8 cellular contexts compared by ENCODE assay signal in the genomic region with DNA sequence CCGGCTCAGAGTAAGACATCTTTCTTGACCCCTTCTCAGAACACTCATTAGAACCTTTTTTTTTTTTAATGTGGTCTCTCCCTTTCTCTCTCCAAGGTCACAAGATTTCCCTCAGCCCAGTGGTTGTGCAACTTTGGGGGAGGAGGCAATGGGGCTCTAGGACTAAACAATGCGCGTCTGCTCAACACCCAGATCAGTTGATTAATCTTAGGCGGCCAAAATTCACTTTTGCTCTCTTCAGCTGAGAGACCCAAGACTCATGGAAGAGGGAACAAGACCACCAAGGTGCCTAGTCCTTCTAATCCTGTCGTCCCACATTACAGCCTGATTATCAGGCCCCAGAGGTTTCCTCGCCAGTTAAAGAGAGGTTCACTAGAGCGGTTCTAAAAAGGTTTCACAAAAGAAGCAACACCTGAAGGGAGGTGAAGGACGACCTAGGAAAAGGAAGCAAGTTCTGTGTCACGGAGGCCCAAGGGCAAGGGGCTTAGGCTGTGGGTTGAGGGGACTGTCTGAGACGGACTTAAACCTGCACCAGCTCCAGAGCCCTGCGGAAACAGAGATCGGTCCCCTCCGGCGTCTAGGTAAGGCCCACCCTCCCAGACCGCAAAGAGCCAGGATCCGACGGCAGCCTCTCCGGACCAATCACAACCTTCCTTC. TPM values are rescaled to one million over a fixed set of nuclear protein-coding genes. Genes with fewer than 3 reads are reported as not detected.
DNase-seq lines count a peak whose midpoint lies in the region; ATAC-seq and TF ChIP-seq lines count a peak whose summit lies in the region.

No MANE protein-coding gene starts in this region.

- peak overlapping the region; percentile 90 for H3K27ac ChIP-seq in CD8-positive, alpha-beta T cell (ENCODE audit: low read depth, low read length)
- H3K27ac ChIP-seq in right atrium auricular region (peak overlapping the region; percentile 98), sigmoid colon (peak overlapping the region; percentile 93 to 99 (median 98))

- CTCF ChIA-PET in CD8-positive, alpha-beta T cell (lab: Charles Lee), result interaction anchor here (0.6 to 1.6 kb wide), 5 partner anchors 9 to 669 kb away, joined by 4 to 7 read pairs (median 6); no protein-coding TSS in a partner anchor

- WGBS in sigmoid colon, 2 donors, result 2% methylated on average over 18 of the region's 18 CpGs

- peak overlapping the region; percentile 93 for H3K4me3 Mint-ChIP-seq in CD8-positive, alpha-beta T cell
- peak overlapping the region; percentile 96 for H3K4me3 Mint-ChIP-seq in activated naive CD8-positive, alpha-beta T cell

- no peak for TF ChIP-seq RAD21 in Ishikawa (IDR thresholded peaks at IDR 0.05; ENCODE audit: low read depth)

- peaks cover 51% of the 10 kb centered on the region for H3K4me1 Mint-ChIP-seq in CD8-positive, alpha-beta T cell (ENCODE audit: low read depth)
- peaks cover 34% of the 10 kb centered on the region for H3K4me1 Mint-ChIP-seq in activated naive CD8-positive, alpha-beta T cell (ENCODE audit: low read depth)

- no peak for TF ChIP-seq CTCF in CD8-positive, alpha-beta T cell (IDR thresholded peaks at IDR 0.05)
- no peak for TF ChIP-seq CTCF in right atrium auricular region (IDR thresholded peaks at IDR 0.05)
- TF ChIP-seq CTCF in sigmoid colon (IDR thresholded peaks at IDR 0.05), result no peak

- H3K4me1 ChIP-seq in CD8-positive, alpha-beta T cell (ENCODE audit: insufficient read depth, low read length), result peaks cover 28% of the 10 kb centered on the region
- H3K4me1 ChIP-seq in right atrium auricular region (peaks cover 0 to 42% of the 10 kb centered on the region in 2 donors), sigmoid colon (peaks cover 0 to 38% (median 28%) of the 10 kb centered on the region in 4 donors)

- TF ChIP-seq EP300 in Ishikawa (IDR thresholded peaks at IDR 0.05; ENCODE audit: borderline replicate concordance) (no peak), sigmoid colon (IDR thresholded peaks at IDR 0.05) (no peak)

- no peak for ATAC-seq in CD8-positive, alpha-beta T cell
- no peak for ATAC-seq in GM18517 (IDR thresholded peaks at IDR 0.05; ENCODE audit: unreplicated experiment)

- no peaks in the 10 kb centered on the region for H3K27me3 Mint-ChIP-seq in CD8-positive, alpha-beta T cell (ENCODE audit: low read depth)
- H3K27me3 Mint-ChIP-seq in activated naive CD8-positive, alpha-beta T cell, result no peaks in the 10 kb centered on the region

- no peaks in the 10 kb centered on the region for H3K27me3 ChIP-seq in CD8-positive, alpha-beta T cell (ENCODE audit: insufficient read depth, low read length)
- no peaks in the 10 kb centered on the region for H3K27me3 ChIP-seq in right atrium auricular region
- no peaks in the 10 kb centered on the region for H3K27me3 ChIP-seq in sigmoid colon

- H3K36me3 ChIP-seq in CD8-positive, alpha-beta T cell (ENCODE audit: insufficient read depth, low read length), result peaks cover 8% of the 10 kb centered on the region
- peaks cover 4% of the 10 kb centered on the region for H3K36me3 ChIP-seq in right atrium auricular region
- peaks cover 0 to 14% (median 4%) of the 10 kb centered on the region in 4 donors for H3K36me3 ChIP-seq in sigmoid colon

- POLR2A ChIA-PET in CD8-positive, alpha-beta T cell (lab: Charles Lee), result interaction anchor here (0.7 to 2.3 kb wide), 30 partner anchors 9 to 780 kb away, joined by 3 to 25 read pairs (median 6); partner anchors contain the start of genes AAAS, ATF7, CALCOCO1 and CSAD

- H3K27ac Mint-ChIP-seq in CD8-positive, alpha-beta T cell, result peak overlapping the region; percentile 97
- H3K27ac Mint-ChIP-seq in activated naive CD8-positive, alpha-beta T cell, result peak overlapping the region; percentile 97

- H3K36me3 Mint-ChIP-seq in CD8-positive, alpha-beta T cell, result peaks cover 24% of the 10 kb centered on the region
- no peaks in the 10 kb centered on the region for H3K36me3 Mint-ChIP-seq in activated naive CD8-positive, alpha-beta T cell

- TF ChIP-seq POLR2A in sigmoid colon (IDR thresholded peaks at IDR 0.05), result peak; percentile 98

- H3K4me3 ChIP-seq in CD8-positive, alpha-beta T cell (ENCODE audit: low read depth, low read length), result peak overlapping the region; percentile 69
- H3K4me3 ChIP-seq in right atrium auricular region (peak overlapping the region; percentile 55 to 71), sigmoid colon (peak overlapping the region; percentile 43 to 79 (median 76))

- no peaks in the 10 kb centered on the region for H3K9me3 Mint-ChIP-seq in CD8-positive, alpha-beta T cell
- no peaks in the 10 kb centered on the region for H3K9me3 Mint-ChIP-seq in activated naive CD8-positive, alpha-beta T cell (ENCODE audit: low read depth)

- no peaks in the 10 kb centered on the region for H3K9me3 ChIP-seq in CD8-positive, alpha-beta T cell (ENCODE audit: low read length)
- H3K9me3 ChIP-seq in right atrium auricular region (no peaks in the 10 kb centered on the region), sigmoid colon (no peaks in the 10 kb centered on the region)

- intact Hi-C loops in CD8-positive, alpha-beta T cell (cut with DNase I, micrococcal nuclease), result loop anchor here (1.0 to 10.0 kb wide), 11 partner anchors 59 to 689 kb away; partner anchors contain the start of genes EIF4B (in 2 of the 2), AAAS (in 1 of the 2), ATF7 (in 1 of the 2) and CALCOCO1 (in 1 of the 2)
- intact Hi-C loops in sigmoid colon (cut with DNase I), result loop anchor here (2.0 to 5.0 kb wide), 3 partner anchors 59 to 448 kb away; partner anchors contain the start of genes AAAS, PRR13 and TNS2

- DNase-seq in CD8-positive, alpha-beta T cell, result no peak
- DNase-seq in right atrium auricular region (ENCODE audit: low spot score) (peak; percentile 82), sigmoid colon (peak; percentile 93), putamen (ENCODE audit: low spot score) (no peak), D341Med (ENCODE audit: low spot score) (no peak)

TF ChIP-seq in Ishikawa, 13 proteins besides CTCF, POLR2A, EP300 and RAD21:
- no peak; the same call in none of the 2 replicates for TF ChIP-seq ZBTB7A (IDR thresholded peaks at IDR 0.05; ENCODE audit: low read depth)
- peak; percentile 95 for TF ChIP-seq CEBPB (IDR thresholded peaks at IDR 0.05)

RNA-seq across cellular contexts. Expression of gene TARBP2, which starts 0.8 kb away (rescaled TPM):
- 10 to 100 TPM; 22.9 to 23.9 TPM for total RNA-seq in CD8-positive, alpha-beta T cell
- 10 to 100 TPM; 11.1 to 18.9 TPM for total RNA-seq in right atrium auricular region
- total RNA-seq in sigmoid colon, result 10 to 100 TPM; 16.1 to 29.9 (median 19.4) TPM
- polyA plus RNA-seq in sigmoid colon, result 10 to 100 TPM; 16.2 to 29.4 (median 19.7) TPM

RNA-seq across cellular contexts. Expression of gene MAP3K12, which starts 1.0 kb away (rescaled TPM):
- total RNA-seq in CD8-positive, alpha-beta T cell, result 10 to 100 TPM; 11.1 to 12.9 TPM
- total RNA-seq in right atrium auricular region, result 1 to 10 TPM; 2.6 to 9.8 TPM
- total RNA-seq in sigmoid colon, result 10 to 100 TPM; 18.5 to 27.4 (median 25.0) TPM
- 10 to 100 TPM in 1 of 3 donors, 1 to 10 TPM in 2; 1.6 to 10.1 (median 4.8) TPM for polyA plus RNA-seq in sigmoid colon

RNA-seq across cellular contexts. Expression of gene NPFF, which starts 7.0 kb away (rescaled TPM):
- total RNA-seq in CD8-positive, alpha-beta T cell, result not detected
- not detected for total RNA-seq in right atrium auricular region
- total RNA-seq in sigmoid colon, result not detected
- polyA plus RNA-seq in sigmoid colon, result not detected

RNA-seq across cellular contexts. Expression of gene PCBP2, which starts 48.3 kb away (rescaled TPM):
- 1,000 to 10,000 TPM; 1,250 to 1,255 TPM for total RNA-seq in CD8-positive, alpha-beta T cell
- 100 to 1,000 TPM; 288 to 378 TPM for total RNA-seq in right atrium auricular region
- total RNA-seq in sigmoid colon, result 100 to 1,000 TPM; 397 to 661 (median 417) TPM
- polyA plus RNA-seq in sigmoid colon, result 100 to 1,000 TPM; 333 to 455 (median 401) TPM

RNA-seq across cellular contexts. Expression of gene PRR13, which starts 58.7 kb away (rescaled TPM):
- 100 to 1,000 TPM; 131 to 155 TPM for total RNA-seq in CD8-positive, alpha-beta T cell
- total RNA-seq in right atrium auricular region (10 to 100 TPM; 38.8 to 60.6 TPM), sigmoid colon (10 to 100 TPM; 46.7 to 68.1 (median 55.1) TPM)
- 100 to 1,000 TPM; 521 to 955 (median 870) TPM for polyA plus RNA-seq in sigmoid colon

Comparison
In these comparisons a context has a peak if more than half of its experiments do, and no peak if none do; other contexts are left out.
1. DNase-seq: peak in right atrium auricular region (single experiment) and sigmoid colon (single experiment); none in CD8-positive, alpha-beta T cell (0 of 7), putamen (single experiment) and D341Med (single experiment).
2. Peak in every context shown above with its lines, with median percentiles within 50 percentile points of each other: H3K27ac ChIP-seq and H3K4me3 ChIP-seq.